30 cellular contexts compared by ENCODE assay signal in the genomic region with DNA sequence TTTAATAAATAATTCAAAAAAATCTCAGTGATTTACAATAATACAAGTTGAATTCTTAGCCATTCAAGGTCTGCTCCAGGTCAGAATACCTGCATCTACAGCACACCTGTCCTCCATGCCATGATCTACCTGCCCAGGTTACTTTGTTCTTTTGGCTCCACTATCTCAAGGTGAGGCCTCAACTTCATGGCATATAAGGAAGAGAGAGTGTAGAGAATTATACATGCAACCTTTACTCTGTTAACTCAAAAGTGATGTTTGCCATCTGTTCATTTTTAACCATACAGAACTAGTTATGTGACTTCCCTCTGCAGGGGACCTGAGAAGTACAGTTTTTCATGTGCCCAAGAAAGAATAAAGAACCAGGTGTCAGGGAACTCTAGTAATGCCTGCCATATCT. TPM values are rescaled to one million over a fixed set of nuclear protein-coding genes. Genes with fewer than 3 reads are reported as not detected.
"Had no signal": no experiment of that assay in that cellular context is flagged by ENCODE, and none has a peak within 500 bp of the region (broad histone marks: within the 10 kb centered on the region; RNA-seq: fewer than 3 reads in every experiment).

No MANE protein-coding gene starts in this region.

- H3K4me3 ChIP-seq: neural progenitor cell, ovary, psoas muscle, right lobe of liver, sigmoid colon, stomach, suprapubic skin, testis, tibial artery, transverse colon, upper lobe of right lung, uterus had no signal

- H3K79me2 ChIP-seq: parathyroid adenoma had no signal

- H3K36me3 ChIP-seq: ovary, right lobe of liver, sigmoid colon, stomach, suprapubic skin, tibial artery, transverse colon, upper lobe of right lung, uterus had no signal

- H3K27ac ChIP-seq: neural progenitor cell, ovary, parathyroid adenoma, psoas muscle, right lobe of liver, sigmoid colon, stomach, suprapubic skin, testis, tibial artery, transverse colon, upper lobe of right lung, uterus had no signal

- H3K27me3 ChIP-seq: neural progenitor cell, ovary, right lobe of liver, testis, transverse colon, upper lobe of right lung, uterus had no signal

- H3K27me3 Mint-ChIP-seq: progenitor cell of endocrine pancreas, type B pancreatic cell had no signal

- H2AFZ ChIP-seq: neural progenitor cell, parathyroid adenoma had no signal

- H3K9ac ChIP-seq: neural progenitor cell, parathyroid adenoma had no signal

- H3K36me3 Mint-ChIP-seq: neural progenitor cell; stimulated activated effector memory CD8-positive, alpha-beta T cell treated with anti-CD3 and anti-CD28 coated beads, Interleukin-12 subunit alpha, Interleukin-12 subunit beta, amount 100 ng/mL, for 72 hours; type B pancreatic cell had no signal

- H3K9me3 ChIP-seq: ovary, right lobe of liver, sigmoid colon, stomach, suprapubic skin, testis, tibial artery, upper lobe of right lung, uterus had no signal

- H3K4me1 Mint-ChIP-seq: natural killer cell; nephron; neural progenitor cell; stimulated activated effector memory CD8-positive, alpha-beta T cell treated with anti-CD3 and anti-CD28 coated beads, Interleukin-12 subunit alpha, Interleukin-12 subunit beta, amount 100 ng/mL, for 72 hours; stimulated activated naive B cell treated with anti-CD40 and anti-IgM and Interleukin-4, amounts not matched to agents 10 μg/mL and 1 μg/mL and 100 μg/mL, for 72 hours had no signal

- H3K4me1 ChIP-seq: neural progenitor cell, parathyroid adenoma, psoas muscle, right lobe of liver, sigmoid colon, stomach, suprapubic skin, testis, tibial artery, upper lobe of right lung, uterus had no signal

- FAIRE-seq: small intestine had no signal

- H3K27ac Mint-ChIP-seq: natural killer cell; nephron; neural progenitor cell; progenitor cell of endocrine pancreas; stimulated activated effector memory CD8-positive, alpha-beta T cell treated with anti-CD3 and anti-CD28 coated beads, Interleukin-12 subunit alpha, Interleukin-12 subunit beta, amount 100 ng/mL, for 72 hours; stimulated activated naive B cell treated with anti-CD40 and anti-IgM and Interleukin-4, amounts not matched to agents 10 μg/mL and 1 μg/mL and 100 μg/mL, for 72 hours; stimulated activated naive CD8-positive, alpha-beta T cell treated with anti-CD3 and anti-CD28 coated beads, Interleukin-15, Interleukin-2, amounts not matched to agents 100 ng/mL and 50 ng/mL, for 24 hours; type B pancreatic cell had no signal

- H3K4me2 ChIP-seq: neural progenitor cell had no signal

- ATAC-seq: natural killer cell; psoas muscle; right cardiac atrium; right lobe of liver; stimulated activated effector memory CD8-positive, alpha-beta T cell treated with anti-CD3 and anti-CD28 coated beads, Interleukin-12 subunit alpha, Interleukin-12 subunit beta, amount 100 ng/mL, for 72 hours; stimulated activated naive B cell treated with anti-CD40 and anti-IgM and Interleukin-4, amounts not matched to agents 10 μg/mL and 1 μg/mL and 100 μg/mL, for 72 hours; upper lobe of right lung had no signal

- H3K9me3 Mint-ChIP-seq: type B pancreatic cell had no signal

- H3K4me3 Mint-ChIP-seq: natural killer cell; nephron; neural progenitor cell; stimulated activated effector memory CD8-positive, alpha-beta T cell treated with anti-CD3 and anti-CD28 coated beads, Interleukin-12 subunit alpha, Interleukin-12 subunit beta, amount 100 ng/mL, for 72 hours; stimulated activated naive B cell treated with anti-CD40 and anti-IgM and Interleukin-4, amounts not matched to agents 10 μg/mL and 1 μg/mL and 100 μg/mL, for 72 hours; stimulated activated naive CD8-positive, alpha-beta T cell treated with anti-CD3 and anti-CD28 coated beads, Interleukin-15, Interleukin-2, amounts not matched to agents 100 ng/mL and 50 ng/mL, for 24 hours; type B pancreatic cell had no signal

- DNase-seq: natural killer cell; occipital lobe; ovary; posterior cingulate gyrus; psoas muscle; right cardiac atrium; right lobe of liver; sigmoid colon; small intestine; stimulated activated CD4-positive, alpha-beta T cell treated with anti-CD3 and anti-CD28 coated beads, Interleukin-15, amount 100 ng/mL, for 24 hours; stimulated activated CD4-positive, alpha-beta T cell treated with anti-CD3 and anti-CD28 coated beads, Interleukin-2, amount 100 ng/mL, for 24 hours; stimulated activated CD4-positive, alpha-beta T cell treated with anti-CD3 and anti-CD28 coated beads, Interleukin-2, amount 100 ng/mL, for 48 hours; stimulated activated CD4-positive, alpha-beta T cell treated with anti-CD3 and anti-CD28 coated beads, Interleukin-4, amount 100 ng/mL, for 24 hours; stimulated activated naive B cell treated with anti-CD40 and anti-IgM and Interleukin-4, amounts not matched to agents 10 μg/mL and 1 μg/mL and 100 μg/mL, for 72 hours; stimulated activated naive CD4-positive, alpha-beta T cell treated with Interleukin-2 at 50 U/mL for 16 hours; stomach; testis; tibial artery; transverse colon; upper lobe of right lung; uterus had no signal

RNA-seq across cellular contexts. Expression of gene FGF9, which starts 38.7 kb away (rescaled TPM):
- total RNA-seq: osteoblast, right lobe of liver, suprapubic skin had no signal
